19 cellular contexts compared by ENCODE assay signal in genomic region chr2:239129147-239129896, GRCh38.
DNase-seq lines count a peak whose midpoint lies in the region; ATAC-seq and TF ChIP-seq lines count a peak whose summit lies in the region.
"Had no signal": no experiment of that assay in that cellular context is flagged by ENCODE, and none has a peak within 500 bp of the region (broad histone marks: within the 10 kb centered on the region; RNA-seq: fewer than 3 reads in every experiment).

No MANE protein-coding gene starts in this region.

- H3K4me1 ChIP-seq in Panc1 (ENCODE audit: control insufficient read depth, insufficient read depth, low read length) = no peaks in the 10 kb centered on the region
- peaks cover 28% of the 10 kb centered on the region for H3K4me1 ChIP-seq in left ventricle myocardium inferior
- H3K4me1 ChIP-seq in testis = no peaks in the 10 kb centered on the region

- ATAC-seq in Panc1 = peak; percentile 38; the same call in 1 of the 2 replicates
- ATAC-seq: HepG2, PC-3 had no signal

- in situ Hi-C loops in Panc1 (cut with HindIII; ENCODE audit: low pct_unique_long_range_greater_than_20kb, low sequenced_read_pairs) = no loop called here

- H3K36me3 ChIP-seq in Panc1 (ENCODE audit: control insufficient read depth, insufficient read depth, low read length) (no peaks in the 10 kb centered on the region), left ventricle myocardium inferior (peaks cover 71% of the 10 kb centered on the region), testis (ENCODE audit: low read depth, missing control alignments) (no peaks in the 10 kb centered on the region)

- H3K4me3 ChIP-seq in Panc1 (ENCODE audit: low read depth in 2 of 2, low read length in 2 of 2) (no peak overlapping the region), left ventricle myocardium inferior (no peak overlapping the region), testis (no peak overlapping the region)
- H3K4me3 ChIP-seq: MG63 had no signal

- 90 to 96% methylated on average over 8 of the region's 8 CpGs for WGBS in testis, 2 donors

- DNase-seq in EL = peak; percentile 40
- DNase-seq in Panc1 (ENCODE audit: low read depth, low spot score) = no peak
- no peak for DNase-seq in left ventricle myocardium inferior
- DNase-seq in renal cortical epithelial cell (ENCODE audit: low read depth) = peak; percentile 54
- DNase-seq in HEK293T (ENCODE audit: extremely low spot score) = no peak
- DNase-seq in testis = no peak
- DNase-seq in GM20000 (ENCODE audit: low spot score) = no peak
- DNase-seq in activated CD4-positive, alpha-beta T cell treated with anti-CD3 and anti-CD28 coated beads for 1 hour = no peak
- DNase-seq: Calu3; CD4-positive, CD25-positive, alpha-beta regulatory T cell; GDM1; MG63; NCI-H1105; NCI-H1694 treated with DMSO at 0.1 percent for 48 hours; NCI-H69; NK-92 treated with Interleukin-12 subunit alpha and Interleukin-12 subunit beta, amount 100 ng/mL, for 24 hours; PC-3; SHP77 treated with DMSO at 0.1 percent for 48 hours had no signal

- BruUV-seq in Panc1 (replicated peaks; lab: Mats Ljungman, UMichigan) = no TSS peak

- POLR2A ChIA-PET in Panc1 (lab: Charles Lee) (no interaction called here), HEK293T (lab: Yijun Ruan, JAX) (no interaction called here)

- H3K9me3 ChIP-seq in Panc1 (ENCODE audit: control insufficient read depth, insufficient read depth, low read depth, low read length) (no peaks in the 10 kb centered on the region; the same call in 1 of the 2 replicates), left ventricle myocardium inferior (replicated peaks) (no peaks in the 10 kb centered on the region), testis (no peaks in the 10 kb centered on the region)
- H3K9me3 ChIP-seq: MG63 had no signal

- intact Hi-C loops in Panc1 (cut with micrococcal nuclease; ENCODE audit: unreplicated experiment) = no loop called here
- intact Hi-C loops in left ventricle myocardium inferior (cut with micrococcal nuclease) = no loop called here
- intact Hi-C loops in testis (cut with DNase I; ENCODE audit: low total_unique reads) = no loop called here

- no peak for TF ChIP-seq POLR2A in testis (IDR thresholded peaks at IDR 0.05)

- TF ChIP-seq CTCF in Panc1 (IDR thresholded peaks at IDR 0.05) (no peak), left ventricle myocardium inferior (IDR thresholded peaks at IDR 0.05; ENCODE audit: borderline replicate concordance) (no peak), testis (IDR thresholded peaks at IDR 0.05) (no peak), GM20000 (IDR thresholded peaks at IDR 0.05; ENCODE audit: extremely low read depth, missing control alignments) (no peak)

- CTCF ChIA-PET in Panc1 (lab: Charles Lee) (no interaction called here), HEK293T (lab: Yijun Ruan, JAX) (no interaction called here)

- H3K27me3 ChIP-seq in Panc1 (ENCODE audit: control insufficient read depth, insufficient read depth, low read length) (no peaks in the 10 kb centered on the region), left ventricle myocardium inferior (ENCODE audit: low read depth) (no peaks in the 10 kb centered on the region), testis (no peaks in the 10 kb centered on the region)
- H3K27me3 ChIP-seq: MG63 had no signal

- H3K27ac ChIP-seq in Panc1 (ENCODE audit: low read length) = no peak overlapping the region
- H3K27ac ChIP-seq in left ventricle myocardium inferior (replicated peaks) = peak overlapping the region; percentile 70
- H3K27ac ChIP-seq in testis = no peak overlapping the region

TF ChIP-seq in HEK293T, 16 proteins besides CTCF, POLR2A, EP300 and RAD21:
- TF ChIP-seq ELF4 (IDR thresholded peaks at IDR 0.05) (no peak), LEF1 (IDR thresholded peaks at IDR 0.05; ENCODE audit: borderline replicate concordance) (no peak), PKNOX1 (IDR thresholded peaks at IDR 0.05) (no peak)
TF ChIP-seq in HEK293T: peak in this region for 0.

Comparison
In these comparisons a context has a peak if more than half of its experiments do, and no peak if none do; other contexts are left out.
1. DNase-seq: peak in EL (single experiment) and renal cortical epithelial cell (single experiment); none in Panc1 (single experiment), left ventricle myocardium inferior (single experiment), HEK293T (single experiment), testis (single experiment), GM20000 (single experiment) and activated CD4-positive, alpha-beta T cell treated with anti-CD3 and anti-CD28 coated beads for 1 hour (single experiment).